Comparison of ENCODE assay signal across 8 cellular contexts in the genomic region with DNA sequence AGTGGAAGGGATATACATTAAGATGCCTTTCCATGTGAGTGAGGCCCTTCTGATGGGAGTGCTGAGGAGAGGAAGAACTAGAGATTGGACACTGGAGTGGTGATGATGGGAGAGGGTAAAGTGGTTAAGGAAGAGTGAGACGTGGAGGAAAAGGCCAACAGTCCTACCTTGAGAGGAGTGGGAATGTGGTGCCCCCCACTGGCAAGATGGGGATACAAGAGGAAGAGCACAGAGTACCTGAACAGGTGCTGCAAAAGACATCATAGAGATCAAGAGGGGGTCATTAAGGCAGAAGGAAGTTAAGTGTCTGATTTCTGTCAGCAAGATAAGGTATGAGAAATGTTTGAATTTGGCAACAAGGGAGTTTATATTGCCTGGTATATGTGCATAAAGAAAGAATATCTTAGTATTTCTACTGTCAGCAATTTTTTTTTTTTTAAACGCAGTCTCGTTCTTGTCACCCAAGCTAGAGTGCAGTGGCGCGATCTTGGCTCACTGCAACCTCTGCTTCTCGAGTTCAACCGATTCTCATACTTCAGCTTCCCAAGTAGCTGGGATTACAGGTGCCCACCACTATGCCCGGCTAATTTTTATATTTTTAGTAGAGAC.
DNase-seq lines count a peak whose midpoint lies in the region.

No MANE protein-coding gene starts in this region.

- H3K27me3 ChIP-seq in iPS DF 6.9 (ENCODE audit: control insufficient read depth, insufficient read depth, low read length), result no peaks in the 10 kb centered on the region

- DNase-seq in GDM1 (lab: John Stamatoyannopoulos, UW) (peak; percentile 5), NCI-H69 (lab: John Stamatoyannopoulos, UW) (peak; percentile 62), iPS DF 6.9 (ENCODE audit: low read depth, low spot score) (peak; percentile 43), HK-2 (ENCODE audit: unreplicated experiment) (no peak), 8988T (no peak), NCI-H1436 treated with DMSO at 0.1 percent for 48 hours (lab: John Stamatoyannopoulos, UW) (no peak)
- DNase-seq in activated gamma-delta T cell treated with anti-CD3 and anti-CD28 coated beads, Interleukin-2, amount 50 U/mL, for 16 hours (ENCODE audit: low read depth), result peak; percentile 15
- DNase-seq in stimulated activated CD8-positive, alpha-beta memory T cell treated with anti-CD3 and anti-CD28 coated beads, Interleukin-12 subunit alpha, Interleukin-12 subunit beta, amount 100 ng/mL, for 24 hours (ENCODE audit: extremely low read depth), result peak; percentile 5

- H3K4me3 ChIP-seq in iPS DF 6.9 (ENCODE audit: low read length), result no peak overlapping the region

- WGBS in iPS DF 6.9 (ENCODE audit: insufficient coverage, insufficient read length), result no CpG with 5 or more reads among the region's 8 CpGs

- H3K36me3 ChIP-seq in iPS DF 6.9 (ENCODE audit: control insufficient read depth, insufficient read depth, low read length), result no peaks in the 10 kb centered on the region

- no peaks in the 10 kb centered on the region for H3K9me3 ChIP-seq in iPS DF 6.9 (ENCODE audit: control insufficient read depth, insufficient read depth, low read length)

- no peak overlapping the region for H3K27ac ChIP-seq in iPS DF 6.9 (ENCODE audit: low read length)

- no peaks in the 10 kb centered on the region; the same call in 1 of the 2 replicates for H3K4me1 ChIP-seq in iPS DF 6.9 (ENCODE audit: control insufficient read depth, insufficient read depth, low read length)

Comparison
In these comparisons a context has a peak if more than half of its experiments do, and no peak if none do; other contexts are left out.
1. DNase-seq: peak in GDM1 (single experiment), NCI-H69 (single experiment), activated gamma-delta T cell treated with anti-CD3 and anti-CD28 coated beads, Interleukin-2, amount 50 U/mL, for 16 hours (single experiment), iPS DF 6.9 (single experiment) and stimulated activated CD8-positive, alpha-beta memory T cell treated with anti-CD3 and anti-CD28 coated beads, Interleukin-12 subunit alpha, Interleukin-12 subunit beta, amount 100 ng/mL, for 24 hours (single experiment); none in HK-2 (single experiment), 8988T (single experiment) and NCI-H1436 treated with DMSO at 0.1 percent for 48 hours (single experiment).